1 cellular context compared by ENCODE assay signal in the genomic region with DNA sequence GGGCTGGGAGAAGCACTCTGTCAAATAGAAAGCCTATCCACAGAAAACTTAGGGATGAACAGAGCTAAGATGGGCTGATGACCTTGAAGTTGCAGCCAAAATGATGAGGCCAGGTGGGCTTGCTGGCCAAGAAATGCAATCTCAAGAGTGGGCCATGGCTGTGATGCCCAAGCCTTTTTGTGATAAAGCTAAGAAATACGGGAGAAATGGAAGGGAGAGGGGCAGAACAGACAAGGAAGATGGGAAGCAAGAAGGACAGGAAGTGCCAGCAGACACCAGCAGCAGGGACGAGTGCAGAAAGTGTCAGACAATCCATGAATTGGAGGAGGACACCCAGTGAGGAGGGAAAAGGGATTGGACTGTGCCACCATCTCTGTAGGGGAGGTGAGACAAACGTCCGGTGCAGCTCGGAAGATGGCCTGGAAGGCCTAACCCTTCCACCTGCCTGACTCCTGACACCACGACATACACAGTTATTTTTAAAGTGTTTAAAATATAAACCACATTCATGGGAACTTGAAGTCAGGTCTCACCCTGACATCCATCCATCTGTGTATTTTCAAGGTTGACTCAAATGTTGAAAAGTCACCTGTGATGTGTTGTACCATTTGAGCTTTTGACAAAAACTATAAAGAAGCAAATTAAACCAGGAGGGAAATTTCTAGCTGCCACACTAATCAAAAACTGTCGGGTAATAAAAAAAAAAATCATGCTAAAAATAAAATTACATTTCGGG.
TF ChIP-seq lines count a peak whose summit lies in the region.

No MANE protein-coding gene starts in this region.

TF ChIP-seq in K562, 482 proteins besides CTCF, POLR2A, EP300 and RAD21:
- no peak for TF ChIP-seq BDP1 (IDR thresholded peaks at IDR 0.05; ENCODE audit: insufficient read depth, insufficient read length)
- no peak for TF ChIP-seq EGR1 (conservative IDR thresholded peaks at IDR 0.05)
- no peak for TF ChIP-seq ZNF134 (CRISPR knock-in tag; conservative IDR thresholded peaks at IDR 0.05)
- TF ChIP-seq, protein P1, sequence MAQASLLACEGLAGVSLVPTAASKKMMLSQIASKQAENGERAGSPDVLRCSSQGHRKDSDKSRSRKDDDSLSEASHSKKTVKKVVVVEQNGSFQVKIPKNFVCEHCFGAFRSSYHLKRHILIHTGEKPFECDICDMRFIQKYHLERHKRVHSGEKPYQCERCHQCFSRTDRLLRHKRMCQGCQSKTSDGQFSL (CRISPR knock-in tag; IDR thresholded peaks at IDR 0.05) = no peak
- TF ChIP-seq, protein P1 (tag; IDR thresholded peaks at IDR 0.05) = no peak
- TF ChIP-seq CBX5 (IDR thresholded peaks at IDR 0.05; ENCODE audit: borderline replicate concordance, low read depth) = no peak
- no peak for TF ChIP-seq ZBTB9 (CRISPR knock-in tag; IDR thresholded peaks at IDR 0.05)
- TF ChIP-seq ILK (tag; IDR thresholded peaks at IDR 0.05; ENCODE audit: borderline replicate concordance, low read depth) = no peak
- no peak for TF ChIP-seq HDAC6 (IDR thresholded peaks at IDR 0.05; ENCODE audit: low read depth, low read length)
- no peak for TF ChIP-seq MAFF (IDR thresholded peaks at IDR 0.05; ENCODE audit: low read length)
- TF ChIP-seq PHF8 (IDR thresholded peaks at IDR 0.05; ENCODE audit: borderline replicate concordance, low read length) = no peak
- TF ChIP-seq, protein P2, sequence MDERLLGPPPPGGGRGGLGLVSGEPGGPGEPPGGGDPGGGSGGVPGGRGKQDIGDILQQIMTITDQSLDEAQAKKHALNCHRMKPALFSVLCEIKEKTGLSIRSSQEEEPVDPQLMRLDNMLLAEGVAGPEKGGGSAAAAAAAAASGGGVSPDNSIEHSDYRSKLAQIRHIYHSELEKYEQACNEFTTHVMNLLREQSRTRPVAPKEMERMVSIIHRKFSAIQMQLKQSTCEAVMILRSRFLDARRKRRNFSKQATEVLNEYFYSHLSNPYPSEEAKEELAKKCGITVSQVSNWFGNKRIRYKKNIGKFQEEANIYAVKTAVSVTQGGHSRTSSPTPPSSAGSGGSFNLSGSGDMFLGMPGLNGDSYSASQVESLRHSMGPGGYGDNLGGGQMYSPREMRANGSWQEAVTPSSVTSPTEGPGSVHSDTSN (CRISPR knock-in tag; IDR thresholded peaks at IDR 0.05; ENCODE audit: low read depth) = no peak
- TF ChIP-seq, protein P2 (tag; conservative IDR thresholded peaks at IDR 0.05; ENCODE audit: low read depth) = no peak
- TF ChIP-seq, protein P3, sequence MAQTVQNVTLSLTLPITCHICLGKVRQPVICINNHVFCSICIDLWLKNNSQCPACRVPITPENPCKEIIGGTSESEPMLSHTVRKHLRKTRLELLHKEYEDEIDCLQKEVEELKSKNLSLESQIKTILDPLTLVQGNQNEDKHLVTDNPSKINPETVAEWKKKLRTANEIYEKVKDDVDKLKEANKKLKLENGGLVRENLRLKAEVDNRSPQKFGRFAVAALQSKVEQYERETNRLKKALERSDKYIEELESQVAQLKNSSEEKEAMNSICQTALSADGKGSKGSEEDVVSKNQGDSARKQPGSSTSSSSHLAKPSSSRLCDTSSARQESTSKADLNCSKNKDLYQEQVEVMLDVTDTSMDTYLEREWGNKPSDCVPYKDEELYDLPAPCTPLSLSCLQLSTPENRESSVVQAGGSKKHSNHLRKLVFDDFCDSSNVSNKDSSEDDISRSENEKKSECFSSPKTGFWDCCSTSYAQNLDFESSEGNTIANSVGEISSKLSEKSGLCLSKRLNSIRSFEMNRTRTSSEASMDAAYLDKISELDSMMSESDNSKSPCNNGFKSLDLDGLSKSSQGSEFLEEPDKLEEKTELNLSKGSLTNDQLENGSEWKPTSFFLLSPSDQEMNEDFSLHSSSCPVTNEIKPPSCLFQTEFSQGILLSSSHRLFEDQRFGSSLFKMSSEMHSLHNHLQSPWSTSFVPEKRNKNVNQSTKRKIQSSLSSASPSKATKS (CRISPR knock-in tag; IDR thresholded peaks at IDR 0.05) = no peak
- TF ChIP-seq, protein P4, sequence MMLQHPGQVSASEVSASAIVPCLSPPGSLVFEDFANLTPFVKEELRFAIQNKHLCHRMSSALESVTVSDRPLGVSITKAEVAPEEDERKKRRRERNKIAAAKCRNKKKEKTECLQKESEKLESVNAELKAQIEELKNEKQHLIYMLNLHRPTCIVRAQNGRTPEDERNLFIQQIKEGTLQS (IDR thresholded peaks at IDR 0.05) = no peak
- TF ChIP-seq, protein P4 (CRISPR knock-in tag; conservative IDR thresholded peaks at IDR 0.05) = no peak
- no peak for TF ChIP-seq ZNF23 (CRISPR knock-in tag; IDR thresholded peaks at IDR 0.05)
- TF ChIP-seq THAP7 (CRISPR knock-in tag; IDR thresholded peaks at IDR 0.05) = no peak
